ENCODE assay signal across 13 cellular contexts in the genomic region with DNA sequence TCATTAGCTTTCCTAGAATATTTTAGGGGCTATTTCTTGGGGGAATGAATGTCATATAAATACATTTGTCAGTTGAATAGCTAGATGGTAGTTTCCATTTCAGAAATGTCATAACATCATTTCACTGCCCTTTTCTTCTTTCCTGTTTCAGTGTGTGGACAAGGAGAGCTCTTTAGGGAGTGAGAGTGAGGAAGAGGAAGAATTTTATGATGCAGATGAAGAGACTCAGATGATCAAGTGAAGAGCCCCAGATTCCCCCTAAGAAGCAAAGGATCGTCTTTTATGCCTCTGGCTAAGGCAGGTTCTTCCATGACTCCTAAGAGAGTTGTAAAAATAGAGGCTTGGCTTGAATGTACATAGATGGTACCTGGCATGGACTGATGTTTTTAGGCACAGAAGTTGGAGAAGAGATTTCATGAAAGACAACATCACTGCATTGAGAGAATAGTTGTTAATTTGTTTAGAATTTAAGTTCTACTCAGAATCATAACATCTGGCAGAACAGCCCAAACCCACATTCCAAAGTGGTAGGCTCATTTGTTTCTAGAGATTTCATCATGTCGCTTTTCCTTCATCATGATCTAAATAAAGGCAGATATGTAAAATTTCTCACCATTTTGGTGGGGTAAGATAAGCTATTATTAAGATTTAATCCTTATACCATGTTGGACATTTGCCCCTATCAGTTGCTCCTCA. TPM values are rescaled to one million over a fixed set of nuclear protein-coding genes. Genes with fewer than 3 reads are reported as not detected.
A peak's percentile ranks its signal among the peaks of the same experiment; 100 is the strongest.
DNase-seq lines count a peak whose midpoint lies in the region; ATAC-seq and TF ChIP-seq lines count a peak whose summit lies in the region.
"Had no signal": no experiment of that assay in that cellular context is flagged by ENCODE, and none has a peak within 500 bp of the region (broad histone marks: within the 10 kb centered on the region; RNA-seq: fewer than 3 reads in every experiment).

No MANE protein-coding gene starts in this region.

- H3K36me3 ChIP-seq in left ventricle myocardium inferior (peaks cover 48% of the 10 kb centered on the region), thoracic aorta (no peaks in the 10 kb centered on the region)

- no peak overlapping the region for H3K27ac Mint-ChIP-seq in mesothelial cell of epicardium
- H3K27ac Mint-ChIP-seq: activated T-helper 2 cell treated with anti-CD3 and anti-CD28 coated beads, Interferon-gamma antibody, Interleukin-2, Interleukin-4, amounts not matched to agents 10 μg/mL and 5 μg/mL and 100 μg/mL, durations not matched to agents 14 hours and 24 hours and 36 hours; dendritic cell treated with granulocyte-macrophage colony-stimulating factor and Interleukin-4, amounts not matched to agents 40 ng/mL and 50 ng/mL, for 4 days; WTC11 had no signal

- TF ChIP-seq CTCF in astrocyte of the cerebellum (IDR thresholded peaks at IDR 0.05; ENCODE audit: low read depth, low read length, missing control alignments) (no peak), left ventricle myocardium inferior (IDR thresholded peaks at IDR 0.05; ENCODE audit: borderline replicate concordance) (no peak), thoracic aorta (IDR thresholded peaks at IDR 0.05) (no peak), mesothelial cell of epicardium (IDR thresholded peaks at IDR 0.05; ENCODE audit: unreplicated experiment) (no peak)

- H3K4me1 ChIP-seq in left ventricle myocardium inferior = no peaks in the 10 kb centered on the region
- peaks cover 9 to 20% of the 10 kb centered on the region in 2 donors for H3K4me1 ChIP-seq in thoracic aorta (ENCODE audit: control insufficient read depth in 1 of 2, low read depth in 2 of 2)

- H3K27ac ChIP-seq in left ventricle myocardium inferior (replicated peaks) (peak overlapping the region; percentile 70), thoracic aorta (peak overlapping the region; percentile 40 to 67)

- DNase-seq in H4 (ENCODE audit: low spot score) (peak; percentile 3), astrocyte of the cerebellum (ENCODE audit: low read depth) (peak; percentile 31), left ventricle myocardium inferior (no peak), thoracic aorta (ENCODE audit: low spot score) (no peak), pons (ENCODE audit: low spot score) (no peak), mesothelial cell of epicardium (ENCODE audit: low spot score in 2 of 2, unreplicated experiment in 2 of 2) (no peak), SKM-1 (lab: John Stamatoyannopoulos, UW; ENCODE audit: unreplicated experiment) (no peak), DMS153 treated with DMSO at 0.1 percent for 48 hours (lab: John Stamatoyannopoulos, UW; ENCODE audit: unreplicated experiment) (no peak)
- DNase-seq: DMS53 had no signal

- no peaks in the 10 kb centered on the region for H3K27me3 Mint-ChIP-seq in mesothelial cell of epicardium (ENCODE audit: low read depth)
- H3K27me3 Mint-ChIP-seq: dendritic cell treated with granulocyte-macrophage colony-stimulating factor and Interleukin-4, amounts not matched to agents 40 ng/mL and 50 ng/mL, for 4 days had no signal

- H3K27me3 ChIP-seq in left ventricle myocardium inferior (ENCODE audit: low read depth) (no peaks in the 10 kb centered on the region), thoracic aorta (replicated peaks; ENCODE audit: insufficient read depth) (no peaks in the 10 kb centered on the region)

- H3K9me3 ChIP-seq in left ventricle myocardium inferior (replicated peaks) = no peaks in the 10 kb centered on the region
- no peaks in the 10 kb centered on the region for H3K9me3 ChIP-seq in thoracic aorta

- peak; percentile 58 for ATAC-seq in thoracic aorta (ENCODE audit: insufficient number of reproducible peaks, low FRiP score, low read depth)
- ATAC-seq: Panc1, WTC11 had no signal

- intact Hi-C loops in left ventricle myocardium inferior (cut with micrococcal nuclease) = no loop called here

- H3K4me3 Mint-ChIP-seq in mesothelial cell of epicardium = no peak overlapping the region
- H3K4me3 Mint-ChIP-seq: dendritic cell treated with granulocyte-macrophage colony-stimulating factor and Interleukin-4, amounts not matched to agents 40 ng/mL and 50 ng/mL, for 4 days; WTC11 had no signal

- H3K4me3 ChIP-seq in astrocyte of the cerebellum (ENCODE audit: low read depth, low read length) (no peak overlapping the region), left ventricle myocardium inferior (no peak overlapping the region), thoracic aorta (no peak overlapping the region)

- H3K9me3 Mint-ChIP-seq in mesothelial cell of epicardium = no peaks in the 10 kb centered on the region
- H3K9me3 Mint-ChIP-seq: activated T-helper 2 cell treated with anti-CD3 and anti-CD28 coated beads, Interferon-gamma antibody, Interleukin-2, Interleukin-4, amounts not matched to agents 10 μg/mL and 5 μg/mL and 100 μg/mL, durations not matched to agents 14 hours and 24 hours and 36 hours; dendritic cell treated with granulocyte-macrophage colony-stimulating factor and Interleukin-4, amounts not matched to agents 40 ng/mL and 50 ng/mL, for 4 days; WTC11 had no signal

- in situ Hi-C loops in astrocyte of the cerebellum (cut with HindIII; ENCODE audit: low sequenced_read_pairs) = no loop called here

- no peaks in the 10 kb centered on the region for H3K4me1 Mint-ChIP-seq in mesothelial cell of epicardium
- H3K4me1 Mint-ChIP-seq: WTC11 had no signal

- H3K36me3 Mint-ChIP-seq in mesothelial cell of epicardium = peaks cover 38% of the 10 kb centered on the region

RNA-seq across cellular contexts. Expression of gene MAB21L3, which starts 44.2 kb away (rescaled TPM):
- total RNA-seq in H4 (2014; rRNA removed; shearing (Covaris generic)) = not detected in 2 replicates
- total RNA-seq in left ventricle myocardium inferior (not detected), thoracic aorta (not detected), mesothelial cell of epicardium (0.11 to 0.23 TPM (median 0.16 TPM) in 3 replicates)
- total RNA-seq: activated T-helper 2 cell treated with anti-CD3 and anti-CD28 coated beads, Interferon-gamma antibody, Interleukin-2, Interleukin-4, amounts not matched to agents 10 μg/mL and 5 μg/mL and 100 μg/mL, durations not matched to agents 14 hours and 24 hours and 36 hours; WTC11 had no signal

Comparison
In these comparisons a context has a peak if more than half of its experiments do, and no peak if none do; other contexts are left out.
1. DNase-seq: peak in H4 (single experiment) and astrocyte of the cerebellum (single experiment); none in left ventricle myocardium inferior (single experiment), thoracic aorta (single experiment), pons (single experiment), mesothelial cell of epicardium (0 of 2), SKM-1 (single experiment) and DMS153 treated with DMSO at 0.1 percent for 48 hours (single experiment).